ENCODE assay signal across 8 cellular contexts in the genomic region with DNA sequence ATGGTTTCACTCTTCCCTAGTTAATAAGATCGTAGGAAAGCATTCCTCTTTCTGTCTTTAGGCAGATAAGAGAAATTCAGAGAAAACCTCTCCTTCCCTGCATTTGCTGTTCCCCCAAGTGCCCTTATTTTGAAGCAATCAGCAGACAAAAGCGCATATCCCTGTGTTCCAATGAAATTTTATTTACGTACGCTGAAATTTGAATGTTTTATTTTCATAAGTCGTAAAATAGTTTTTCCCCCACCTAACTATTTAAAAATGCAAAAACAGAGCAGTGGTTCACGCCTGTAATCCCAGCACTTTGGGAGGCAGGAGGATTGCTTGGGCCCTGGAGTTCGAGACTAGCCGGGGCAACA. TPM values are rescaled to one million over a fixed set of nuclear protein-coding genes. Genes with fewer than 3 reads are reported as not detected.
A peak's percentile ranks its signal among the peaks of the same experiment; 100 is the strongest.
DNase-seq lines count a peak whose midpoint lies in the region; ATAC-seq and TF ChIP-seq lines count a peak whose summit lies in the region.

No MANE protein-coding gene starts in this region.

- H3K4me3 Mint-ChIP-seq in IgD-negative memory B cell: peak overlapping the region; percentile 87 to 96 (median 94)
- peak overlapping the region; percentile 83 to 93 (median 91) for H3K4me3 Mint-ChIP-seq in naive B cell

- no peak for ATAC-seq in naive B cell (ENCODE audit: low read depth in 2 of 2)

- TF ChIP-seq CTCF in AG04449 (IDR thresholded peaks at IDR 0.05; ENCODE audit: insufficient read depth, low read length, missing control alignments): no peak
- no peak for TF ChIP-seq CTCF in cardiac fibroblast (IDR thresholded peaks at IDR 0.05; ENCODE audit: low read depth, low read length)

- peaks cover 11 to 16% (median 11%) of the 10 kb centered on the region in 3 donors for H3K4me1 Mint-ChIP-seq in IgD-negative memory B cell
- peaks cover 15 to 36% (median 27%) of the 10 kb centered on the region in 3 donors for H3K4me1 Mint-ChIP-seq in naive B cell

- POLR2A ChIA-PET in AG04449 (lab: Yijun Ruan, JAX): interaction anchor here (1.2 to 2.3 kb wide), 3 partner anchors 16 to 693 kb away, joined by 3 to 11 read pairs (median 11); a partner anchor contains a TSS

- peak overlapping the region; percentile 80 for H3K4me3 ChIP-seq in AG04449 (ENCODE audit: low read depth, low read length)
- peak overlapping the region; percentile 21 to 77 for H3K4me3 ChIP-seq in cardiac fibroblast (replicated peaks in 1 of 2; ENCODE audit: low read depth in 2 of 2, low read length in 2 of 2)

- peak overlapping the region; percentile 80 to 92 (median 91) for H3K27ac Mint-ChIP-seq in IgD-negative memory B cell
- H3K27ac Mint-ChIP-seq in naive B cell: peak overlapping the region in 5 of 6 donors; percentile 39 to 97 (median 91)

- no peaks in the 10 kb centered on the region for H3K9me3 Mint-ChIP-seq in IgD-negative memory B cell
- no peaks in the 10 kb centered on the region for H3K9me3 Mint-ChIP-seq in naive B cell

- CTCF ChIA-PET in AG04449 (lab: Yijun Ruan, JAX): interaction anchor here (1.2 to 1.3 kb wide), 2 partner anchors 15 to 499 kb away, joined by 3 to 4 read pairs; no protein-coding TSS in a partner anchor

- H3K36me3 Mint-ChIP-seq in IgD-negative memory B cell (peaks cover 3% of the 10 kb centered on the region), naive B cell (no peaks in the 10 kb centered on the region)

- no peaks in the 10 kb centered on the region for H3K27me3 Mint-ChIP-seq in IgD-negative memory B cell
- H3K27me3 Mint-ChIP-seq in naive B cell: no peaks in the 10 kb centered on the region

- DNase-seq in AG04449 (ENCODE audit: low read depth, low spot score): no peak
- DNase-seq in cardiac fibroblast (ENCODE audit: low read depth in 2 of 2): no peak
- no peak for DNase-seq in naive B cell
- DNase-seq in NCI-H345 (lab: John Stamatoyannopoulos, UW): no peak
- DNase-seq in stimulated activated CD4-positive, alpha-beta T cell treated with anti-CD3 and anti-CD28 coated beads, Interleukin-1b, Interleukin-23, amount 100 ng/mL, for 48 hours: no peak
- DNase-seq in H4 (ENCODE audit: low spot score): no peak
- DNase-seq in OCI-M2 (lab: John Stamatoyannopoulos, UW; ENCODE audit: unreplicated experiment): no peak

RNA-seq across cellular contexts. Expression of a gene that starts 17.2 kb away (rescaled TPM):
- polyA plus RNA-seq in IgD-negative memory B cell (17.6 TPM), naive B cell (ENCODE audit: low read depth in 6 of 6) (10 to 100 TPM in 1 of 6 donors, 1 to 10 TPM in 5; 4.7 to 18.3 (median 8.2) TPM)
- total RNA-seq in H4 (2014; rRNA removed; shearing (Covaris generic)): 19.8 and 31.9 TPM in 2 replicates

RNA-seq across cellular contexts. Expression of a gene that starts 27.2 kb away (rescaled TPM):
- polyA plus RNA-seq in IgD-negative memory B cell (208 TPM), naive B cell (ENCODE audit: low read depth in 6 of 6) (100 to 1,000 TPM; 152 to 189 (median 170) TPM)
- total RNA-seq in H4 (2014; rRNA removed; shearing (Covaris generic)): 306 and 385 TPM in 2 replicates

RNA-seq across cellular contexts. Expression of a gene that starts 48.2 kb away (rescaled TPM):
- polyA plus RNA-seq in IgD-negative memory B cell (1.2 TPM), naive B cell (ENCODE audit: low read depth in 6 of 6) (1 to 10 TPM in 1 of 6 donors, under 1 TPM in 4, not detected in 1; 0.65 to 2.2 (median 0.89) TPM)
- total RNA-seq in H4 (2014; rRNA removed; shearing (Covaris generic)): 1.3 and 5.7 TPM in 2 replicates
